In the genomic region with DNA sequence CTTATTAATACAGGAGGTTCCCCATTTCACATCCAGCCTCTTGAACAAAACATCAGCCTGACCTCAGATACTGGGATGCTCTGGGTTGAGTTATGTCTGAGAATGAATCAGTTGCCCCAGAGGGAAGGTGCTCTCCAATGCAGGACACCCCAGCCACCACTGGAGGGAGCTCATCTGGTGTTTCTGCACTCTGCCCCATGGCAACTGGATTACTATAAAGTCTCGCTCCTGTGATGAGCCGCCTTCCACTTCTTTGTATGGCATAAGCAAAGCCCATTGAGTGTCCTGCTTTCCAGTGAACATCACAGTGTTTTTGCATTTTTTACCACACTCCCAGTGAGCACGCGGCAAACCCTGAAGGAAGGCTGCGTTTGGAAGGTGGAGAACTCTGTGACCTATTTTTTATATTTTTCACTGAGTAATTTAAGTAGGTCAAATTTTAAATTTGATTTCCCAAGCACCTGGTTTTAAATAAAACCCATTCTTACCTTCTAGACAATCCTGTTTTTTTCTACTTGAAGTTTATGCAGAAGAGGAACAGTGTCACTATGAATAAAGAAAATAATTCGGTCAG, we compare ENCODE assay signal across 8 cellular contexts.
DNase-seq lines count a peak whose midpoint lies in the region; ATAC-seq lines count a peak whose summit lies in the region.

No MANE protein-coding gene starts in this region.

- ATAC-seq in GM19395 (IDR thresholded peaks at IDR 0.05; ENCODE audit: unreplicated experiment): peak; percentile 92
- peak; percentile 89 for ATAC-seq in HG03196 (IDR thresholded peaks at IDR 0.05; ENCODE audit: unreplicated experiment)
- ATAC-seq in left cardiac atrium: peak; percentile 53 to 71

- intact Hi-C loops in left cardiac atrium (cut with DNase I): loop anchor here (1.0 to 5.0 kb wide), 2 partner anchors 103 to 105 kb away; no protein-coding TSS in a partner anchor

- DNase-seq in Daoy (ENCODE audit: low read depth): peak; percentile 69
- DNase-seq in NCI-H748 (lab: John Stamatoyannopoulos, UW; ENCODE audit: unreplicated experiment): peak; percentile 90
- DNase-seq in activated CD8-positive, alpha-beta memory T cell treated with anti-CD3 and anti-CD28 coated beads, Interleukin-2, amount 50 U/mL, for 48 hours: peak; percentile 54
- DNase-seq in left cardiac atrium: peak; percentile 37
- peak; percentile 16 for DNase-seq in stimulated activated CD4-positive, alpha-beta T cell treated with anti-CD3 and anti-CD28 coated beads, Interleukin-4, amount 100 ng/mL, for 1 hour
- DNase-seq in midbrain (lab: John Stamatoyannopoulos, UW): no peak
